Comparison of ENCODE assay signal across 8 cellular contexts in the genomic region with DNA sequence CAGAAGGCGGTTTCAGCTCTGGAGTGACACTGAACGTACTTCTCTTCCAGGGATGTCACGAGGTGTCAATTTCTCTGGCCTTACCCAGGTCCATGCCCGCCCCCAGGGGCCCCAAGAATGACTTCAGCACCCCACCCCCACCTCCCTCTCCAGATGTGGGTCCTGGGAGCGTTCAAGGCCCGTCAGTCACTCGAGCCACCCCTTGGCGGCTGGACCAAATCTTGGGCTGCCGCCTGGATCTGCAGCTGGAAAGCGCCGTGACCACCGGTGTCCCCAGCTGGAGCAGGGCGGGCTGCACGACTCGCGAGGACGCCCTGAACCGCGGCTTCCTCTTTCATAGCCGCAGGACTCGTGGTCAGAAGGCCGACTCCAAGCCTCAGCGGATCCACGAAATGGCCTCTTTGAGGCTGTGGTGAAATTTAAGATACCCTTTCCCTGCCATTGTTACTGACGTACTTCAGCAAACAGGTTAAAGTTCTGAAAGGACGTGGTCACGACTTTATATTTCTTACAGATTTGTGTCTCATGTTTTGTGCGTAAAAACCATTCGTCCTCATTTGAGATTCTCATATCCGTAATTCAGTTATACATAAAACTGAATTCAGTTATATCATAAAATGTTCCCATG. TPM values are rescaled to one million over a fixed set of nuclear protein-coding genes. Genes with fewer than 3 reads are reported as not detected.
A peak's percentile ranks its signal among the peaks of the same experiment; 100 is the strongest.
DNase-seq lines count a peak whose midpoint lies in the region; ATAC-seq and TF ChIP-seq lines count a peak whose summit lies in the region.

No MANE protein-coding gene starts in this region.

- no peaks in the 10 kb centered on the region for H3K9me2 ChIP-seq in MM.1S (replicated peaks; ENCODE audit: insufficient read depth, low read length)

- no peak for TF ChIP-seq CTCF in GM06990 (IDR thresholded peaks at IDR 0.05; ENCODE audit: insufficient read depth, low read length, poor library complexity, severe bottlenecking)
- no peak for TF ChIP-seq CTCF in HEK293 (tag by site-specific recombination; IDR thresholded peaks at IDR 0.05)
- no peak for TF ChIP-seq CTCF in MM.1S (IDR thresholded peaks at IDR 0.05; ENCODE audit: low read length)
- no peak for TF ChIP-seq CTCF in ascending aorta (IDR thresholded peaks at IDR 0.05)

- ATAC-seq in left ventricle myocardium superior (peak; percentile 79), aorta (ENCODE audit: low FRiP score) (peak; percentile 87)

- WGBS in aorta, 2 donors, result 1 to 2% methylated on average over 30 of the region's 30 CpGs

- POLR2A ChIA-PET in HEK293 (lab: Yijun Ruan, JAX), result interaction anchor here (0.6 to 3.2 kb wide), 13 partner anchors 11 to 1119 kb away, joined by 3 to 58 read pairs (median 6); a partner anchor contains a TSS

- H3K79me2 ChIP-seq in MM.1S (ENCODE audit: low read length), result 0 out of 2 replicates have a peak, but pooled peaks cover 2% of the 10 kb centered on the region

- H3F3A ChIP-seq in MM.1S (ENCODE audit: insufficient read depth, low read length), result peaks cover 21% of the 10 kb centered on the region

- CTCF ChIA-PET in HEK293 (lab: Yijun Ruan, JAX), result interaction anchor here (0.5 to 5.9 kb wide), 33 partner anchors 11 to 1744 kb away, joined by 3 to 102 read pairs (median 4); a partner anchor contains a TSS

- H3K27me3 ChIP-seq in GM06990 (replicated peaks; ENCODE audit: control insufficient read depth, insufficient read depth, low read length), result no peaks in the 10 kb centered on the region
- H3K27me3 ChIP-seq in MM.1S (replicated peaks; ENCODE audit: insufficient read depth, low read length), result no peaks in the 10 kb centered on the region
- H3K27me3 ChIP-seq in ascending aorta, result no peaks in the 10 kb centered on the region
- H3K27me3 ChIP-seq in aorta (ENCODE audit: control insufficient read depth in 1 of 2, insufficient read depth in 2 of 2, low read length in 1 of 2), result no peaks in the 10 kb centered on the region

- H3K4me3 ChIP-seq in GM06990 (replicated peaks; ENCODE audit: low read depth, low read length), result peak overlapping the region; percentile 57
- H3K4me3 ChIP-seq in HEK293 (ENCODE audit: low read depth, low read length), result peak overlapping the region; percentile 55
- H3K4me3 ChIP-seq in MM.1S (ENCODE audit: low read length), result peak overlapping the region; percentile 78
- H3K4me3 ChIP-seq in ascending aorta, result peak overlapping the region; percentile 61 to 72
- H3K4me3 ChIP-seq in aorta (ENCODE audit: low read length in 2 of 2), result peak overlapping the region; percentile 57 to 64

- H3K4me1 ChIP-seq in HEK293 (ENCODE audit: control insufficient read depth, insufficient read depth, low read length) (no peaks in the 10 kb centered on the region), MM.1S (ENCODE audit: low read length) (peaks cover 15% of the 10 kb centered on the region), ascending aorta (peaks cover 0 to 8% of the 10 kb centered on the region in 2 donors), aorta (ENCODE audit: control insufficient read depth in 1 of 2, insufficient read depth in 2 of 2, low read length in 2 of 2) (peaks cover 0 to 1% of the 10 kb centered on the region in 2 donors)

- H3K36me3 ChIP-seq in GM06990 (ENCODE audit: control insufficient read depth, insufficient read depth, low read length), result no peaks in the 10 kb centered on the region; the same call in 1 of the 2 replicates
- H3K36me3 ChIP-seq in HEK293 (ENCODE audit: control insufficient read depth in 2 of 2, insufficient read depth in 1 of 2, low read length in 2 of 2), result peaks cover 0 to 11% of the 10 kb centered on the region in 2 experiments; a peak in 1 of 3 replicates
- H3K36me3 ChIP-seq in MM.1S (replicated peaks; ENCODE audit: insufficient read depth, low read length), result no peaks in the 10 kb centered on the region
- H3K36me3 ChIP-seq in ascending aorta, result peaks cover 0 to 5% of the 10 kb centered on the region in 2 donors
- H3K36me3 ChIP-seq in aorta (ENCODE audit: control insufficient read depth in 1 of 2, insufficient read depth in 2 of 2, low read length in 1 of 2), result peaks cover 0 to 2% of the 10 kb centered on the region in 2 donors

- intact Hi-C loops in ascending aorta (cut with DNase I) (loop anchor here (1.0 kb wide), 3 partner anchors 21 to 30 kb away; a partner anchor contains a TSS), left ventricle myocardium superior (cut with micrococcal nuclease) (no loop called here), posterior cingulate gyrus (cut with DNase I) (no loop called here), aorta (cut with DNase I) (no loop called here)

- H3K9ac ChIP-seq in MM.1S (ENCODE audit: low read length), result peak overlapping the region; percentile 82

- H3K9me3 ChIP-seq in HEK293 (ENCODE audit: control insufficient read depth, insufficient read depth, low read depth, low read length) (no peaks in the 10 kb centered on the region), MM.1S (replicated peaks; ENCODE audit: insufficient read depth, low read length) (no peaks in the 10 kb centered on the region), ascending aorta (no peaks in the 10 kb centered on the region), aorta (ENCODE audit: control insufficient read depth, low read length) (no peaks in the 10 kb centered on the region)

- H4K20me1 ChIP-seq in MM.1S (ENCODE audit: insufficient read depth, low read length), result no peaks in the 10 kb centered on the region

- DNase-seq in GM06990 (ENCODE audit: extremely low read depth, insufficient read length), result peak; percentile 87
- peak; percentile 62 for DNase-seq in MM.1S
- peak; percentile 7 for DNase-seq in T follicular helper cell (ENCODE audit: low read depth)
- peak; percentile 36 to 87 for DNase-seq in ascending aorta (ENCODE audit: low spot score in 2 of 2)
- peak; percentile 88 for DNase-seq in left ventricle myocardium superior
- peak; percentile 36 to 94 (median 56) for DNase-seq in posterior cingulate gyrus
- DNase-seq in aorta, result peak; percentile 88 to 92

- peak overlapping the region; percentile 93 for H3K4me2 ChIP-seq in MM.1S (ENCODE audit: low read depth, low read length)

- peak overlapping the region; percentile 66 for H2AFZ ChIP-seq in MM.1S (ENCODE audit: low read length)

- H3K27ac ChIP-seq in HEK293 (ENCODE audit: extremely low read depth, low read depth, low read length), result peak overlapping the region; percentile 62
- H3K27ac ChIP-seq in MM.1S (ENCODE audit: low read length), result peak overlapping the region; percentile 80
- peak overlapping the region; percentile 91 to 93 for H3K27ac ChIP-seq in ascending aorta
- peak overlapping the region; percentile 16 to 26 for H3K27ac ChIP-seq in aorta (ENCODE audit: low read depth in 1 of 2, low read length in 2 of 2)

TF ChIP-seq in HEK293, 187 proteins besides CTCF, POLR2A, EP300 and RAD21 (continues in another document):
- TF ChIP-seq ZFHX2 (tag by site-specific recombination; conservative IDR thresholded peaks at IDR 0.05) (peak; percentile 22; the same call in 1 of the 2 replicates), TRIM28 (IDR thresholded peaks at IDR 0.05; ENCODE audit: borderline replicate concordance, low read length) (0 out of 2 replicates have a peak, but pooled peaks have one; percentile 24), ZNF311 (tag by site-specific recombination; IDR thresholded peaks at IDR 0.05; ENCODE audit: borderline replicate concordance) (no peak), ZNF776 (tag by site-specific recombination; IDR thresholded peaks at IDR 0.05; ENCODE audit: borderline replicate concordance) (no peak), ZNF610 (tag by site-specific recombination; IDR thresholded peaks at IDR 0.05; ENCODE audit: borderline replicate concordance) (no peak)
- TF ChIP-seq, protein P1, sequence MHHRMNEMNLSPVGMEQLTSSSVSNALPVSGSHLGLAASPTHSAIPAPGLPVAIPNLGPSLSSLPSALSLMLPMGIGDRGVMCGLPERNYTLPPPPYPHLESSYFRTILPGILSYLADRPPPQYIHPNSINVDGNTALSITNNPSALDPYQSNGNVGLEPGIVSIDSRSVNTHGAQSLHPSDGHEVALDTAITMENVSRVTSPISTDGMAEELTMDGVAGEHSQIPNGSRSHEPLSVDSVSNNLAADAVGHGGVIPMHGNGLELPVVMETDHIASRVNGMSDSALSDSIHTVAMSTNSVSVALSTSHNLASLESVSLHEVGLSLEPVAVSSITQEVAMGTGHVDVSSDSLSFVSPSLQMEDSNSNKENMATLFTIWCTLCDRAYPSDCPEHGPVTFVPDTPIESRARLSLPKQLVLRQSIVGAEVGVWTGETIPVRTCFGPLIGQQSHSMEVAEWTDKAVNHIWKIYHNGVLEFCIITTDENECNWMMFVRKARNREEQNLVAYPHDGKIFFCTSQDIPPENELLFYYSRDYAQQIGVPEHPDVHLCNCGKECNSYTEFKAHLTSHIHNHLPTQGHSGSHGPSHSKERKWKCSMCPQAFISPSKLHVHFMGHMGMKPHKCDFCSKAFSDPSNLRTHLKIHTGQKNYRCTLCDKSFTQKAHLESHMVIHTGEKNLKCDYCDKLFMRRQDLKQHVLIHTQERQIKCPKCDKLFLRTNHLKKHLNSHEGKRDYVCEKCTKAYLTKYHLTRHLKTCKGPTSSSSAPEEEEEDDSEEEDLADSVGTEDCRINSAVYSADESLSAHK (tag by site-specific recombination; IDR thresholded peaks at IDR 0.05), result 0 out of 2 replicates have a peak, but pooled peaks have one; percentile 29
- TF ChIP-seq, protein P2, sequence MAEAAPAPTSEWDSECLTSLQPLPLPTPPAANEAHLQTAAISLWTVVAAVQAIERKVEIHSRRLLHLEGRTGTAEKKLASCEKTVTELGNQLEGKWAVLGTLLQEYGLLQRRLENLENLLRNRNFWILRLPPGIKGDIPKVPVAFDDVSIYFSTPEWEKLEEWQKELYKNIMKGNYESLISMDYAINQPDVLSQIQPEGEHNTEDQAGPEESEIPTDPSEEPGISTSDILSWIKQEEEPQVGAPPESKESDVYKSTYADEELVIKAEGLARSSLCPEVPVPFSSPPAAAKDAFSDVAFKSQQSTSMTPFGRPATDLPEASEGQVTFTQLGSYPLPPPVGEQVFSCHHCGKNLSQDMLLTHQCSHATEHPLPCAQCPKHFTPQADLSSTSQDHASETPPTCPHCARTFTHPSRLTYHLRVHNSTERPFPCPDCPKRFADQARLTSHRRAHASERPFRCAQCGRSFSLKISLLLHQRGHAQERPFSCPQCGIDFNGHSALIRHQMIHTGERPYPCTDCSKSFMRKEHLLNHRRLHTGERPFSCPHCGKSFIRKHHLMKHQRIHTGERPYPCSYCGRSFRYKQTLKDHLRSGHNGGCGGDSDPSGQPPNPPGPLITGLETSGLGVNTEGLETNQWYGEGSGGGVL (tag by site-specific recombination; IDR thresholded peaks at IDR 0.05), result peak; percentile 64; the same call in 1 of the 2 replicates

RNA-seq across cellular contexts. Expression of a gene that starts 29.3 kb away (rescaled TPM):
- 7.6 TPM for total RNA-seq in ascending aorta
- 2.7 TPM for total RNA-seq in left ventricle myocardium superior
- 10 to 100 TPM; 24.3 to 24.8 TPM for total RNA-seq in aorta
- polyA plus RNA-seq in aorta, result 10 to 100 TPM in 1 of 2 donors, 1 to 10 TPM in 1; 6.4 to 11.9 TPM

Comparison
In these comparisons a context has a peak if more than half of its experiments do, and no peak if none do; other contexts are left out.
1. Peak in every context shown above with its lines: DNase-seq, ATAC-seq, H3K4me3 ChIP-seq and H3K27ac ChIP-seq.
2. DNase-seq: peak in every context shown above with its lines; median percentile 90 in aorta; 88 in left ventricle myocardium superior; 87 in GM06990; 62 in MM.1S; 62 in ascending aorta; 56 in posterior cingulate gyrus; 7 in T follicular helper cell.
3. H3K27ac ChIP-seq: peak in every context shown above with its lines; median percentile 92 in ascending aorta; 80 in MM.1S; 62 in HEK293; 21 in aorta.